ENCODE assay signal across 1 cellular context in the genomic region with DNA sequence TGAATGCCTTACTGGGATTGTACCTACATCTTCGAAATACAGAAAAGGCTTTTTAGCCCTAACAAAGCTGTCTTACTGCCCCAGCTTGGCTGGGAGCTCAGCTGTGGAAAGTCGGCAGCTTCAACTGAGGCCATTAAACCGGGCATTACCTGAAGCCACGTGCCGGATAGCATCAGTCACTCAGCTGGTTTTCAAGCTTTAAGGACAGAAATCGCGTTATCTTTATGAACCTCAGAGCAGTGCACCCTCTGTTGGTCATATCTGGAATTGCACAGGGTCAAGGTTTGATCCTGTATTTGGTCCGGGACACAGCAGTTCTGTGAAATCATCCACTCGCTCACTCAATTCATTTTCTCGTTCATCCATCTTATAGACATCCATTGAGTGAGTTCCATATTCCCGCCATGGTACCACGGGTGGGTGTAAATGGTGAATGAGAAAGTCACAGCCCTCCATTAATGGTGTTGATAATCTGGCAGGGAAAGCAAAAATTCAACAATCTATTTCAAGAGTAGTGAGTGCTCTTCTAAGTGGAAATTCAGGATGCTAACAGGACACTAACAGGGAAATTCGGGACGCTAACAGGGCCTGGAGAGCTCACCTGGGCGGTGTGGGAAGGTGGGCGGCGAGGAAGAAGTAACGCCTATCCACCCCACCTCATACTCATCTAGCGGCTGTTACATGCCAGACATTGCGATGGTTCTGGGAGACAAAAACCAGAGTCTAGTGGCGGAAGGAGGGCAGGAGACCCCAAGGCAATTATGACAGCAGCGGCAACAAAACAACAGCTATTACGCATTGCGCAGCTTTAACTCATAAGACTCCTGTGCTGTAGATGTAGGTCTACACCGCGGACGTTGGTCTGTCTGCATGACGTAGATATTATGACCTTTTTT.
TF ChIP-seq lines count a peak whose summit lies in the region.

No MANE protein-coding gene starts in this region.

TF ChIP-seq in A549, 52 proteins besides CTCF, POLR2A, EP300 and RAD21 (continued from another document):
- TF ChIP-seq, protein P1, sequence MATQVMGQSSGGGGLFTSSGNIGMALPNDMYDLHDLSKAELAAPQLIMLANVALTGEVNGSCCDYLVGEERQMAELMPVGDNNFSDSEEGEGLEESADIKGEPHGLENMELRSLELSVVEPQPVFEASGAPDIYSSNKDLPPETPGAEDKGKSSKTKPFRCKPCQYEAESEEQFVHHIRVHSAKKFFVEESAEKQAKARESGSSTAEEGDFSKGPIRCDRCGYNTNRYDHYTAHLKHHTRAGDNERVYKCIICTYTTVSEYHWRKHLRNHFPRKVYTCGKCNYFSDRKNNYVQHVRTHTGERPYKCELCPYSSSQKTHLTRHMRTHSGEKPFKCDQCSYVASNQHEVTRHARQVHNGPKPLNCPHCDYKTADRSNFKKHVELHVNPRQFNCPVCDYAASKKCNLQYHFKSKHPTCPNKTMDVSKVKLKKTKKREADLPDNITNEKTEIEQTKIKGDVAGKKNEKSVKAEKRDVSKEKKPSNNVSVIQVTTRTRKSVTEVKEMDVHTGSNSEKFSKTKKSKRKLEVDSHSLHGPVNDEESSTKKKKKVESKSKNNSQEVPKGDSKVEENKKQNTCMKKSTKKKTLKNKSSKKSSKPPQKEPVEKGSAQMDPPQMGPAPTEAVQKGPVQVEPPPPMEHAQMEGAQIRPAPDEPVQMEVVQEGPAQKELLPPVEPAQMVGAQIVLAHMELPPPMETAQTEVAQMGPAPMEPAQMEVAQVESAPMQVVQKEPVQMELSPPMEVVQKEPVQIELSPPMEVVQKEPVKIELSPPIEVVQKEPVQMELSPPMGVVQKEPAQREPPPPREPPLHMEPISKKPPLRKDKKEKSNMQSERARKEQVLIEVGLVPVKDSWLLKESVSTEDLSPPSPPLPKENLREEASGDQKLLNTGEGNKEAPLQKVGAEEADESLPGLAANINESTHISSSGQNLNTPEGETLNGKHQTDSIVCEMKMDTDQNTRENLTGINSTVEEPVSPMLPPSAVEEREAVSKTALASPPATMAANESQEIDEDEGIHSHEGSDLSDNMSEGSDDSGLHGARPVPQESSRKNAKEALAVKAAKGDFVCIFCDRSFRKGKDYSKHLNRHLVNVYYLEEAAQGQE (IDR thresholded peaks at IDR 0.05), result no peak
- TF ChIP-seq SREBF2 (IDR thresholded peaks at IDR 0.05), result no peak
- no peak for TF ChIP-seq MYC (IDR thresholded peaks at IDR 0.05; ENCODE audit: borderline replicate concordance, low read length)
- TF ChIP-seq HOXB13 (CRISPR knock-in tag; IDR thresholded peaks at IDR 0.05; ENCODE audit: low read depth), result no peak
